In the genomic region with DNA sequence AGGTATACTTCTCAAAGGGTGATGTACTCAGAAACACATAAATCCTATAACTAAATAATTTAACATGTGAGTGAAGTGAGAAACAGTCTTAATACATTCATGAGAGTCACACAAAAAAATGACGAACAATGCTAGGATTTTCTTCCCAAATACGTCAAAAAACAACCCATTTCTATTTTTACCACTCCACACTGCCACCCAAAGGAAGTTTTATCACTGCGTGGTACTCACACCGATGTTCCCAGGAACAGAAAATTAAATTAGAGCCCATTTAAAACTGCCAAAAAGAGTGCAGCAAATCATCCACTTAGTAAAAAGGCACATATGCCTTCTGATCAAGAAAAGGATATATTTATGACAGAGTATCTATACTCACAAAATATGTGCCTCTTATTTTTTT, we compare ENCODE assay signal across 16 cellular contexts.
DNase-seq lines count a peak whose midpoint lies in the region; ATAC-seq and TF ChIP-seq lines count a peak whose summit lies in the region.
"Had no signal": no experiment of that assay in that cellular context is flagged by ENCODE, and none has a peak within 500 bp of the region (broad histone marks: within the 10 kb centered on the region; RNA-seq: fewer than 3 reads in every experiment).

No MANE protein-coding gene starts in this region.

- H3K27ac ChIP-seq in GM23338 (ENCODE audit: low read depth) (no peak overlapping the region), OCI-LY3 (ENCODE audit: low read length) (no peak overlapping the region)

- H3K9me3 Mint-ChIP-seq in GM23338, result peaks cover under 1% of the 10 kb centered on the region; the same call in 1 of the 3 replicates

- peak; percentile 59 to 61 for TF ChIP-seq CTCF in GM23338 (conservative IDR thresholded peaks at IDR 0.05; ENCODE audit: low read depth in 2 of 2)
- TF ChIP-seq CTCF in OCI-LY3 (IDR thresholded peaks at IDR 0.05; ENCODE audit: low read depth, low read length), result peak; percentile 51
- peak; percentile 28 for TF ChIP-seq CTCF in choroid plexus epithelial cell (conservative IDR thresholded peaks at IDR 0.05; ENCODE audit: low read depth, low read length)
- TF ChIP-seq CTCF in GM10248 (IDR thresholded peaks at IDR 0.05; ENCODE audit: control extremely low read depth, extremely low read depth, low read depth, missing control alignments), result no peak

- H4K20me1 ChIP-seq in GM23338 (replicated peaks; ENCODE audit: insufficient read depth) (no peaks in the 10 kb centered on the region), OCI-LY3 (ENCODE audit: insufficient read depth, low read length) (no peaks in the 10 kb centered on the region)

- no peaks in the 10 kb centered on the region for H3F3A ChIP-seq in GM23338 (replicated peaks; ENCODE audit: low read depth)

- H3K36me3 Mint-ChIP-seq in GM23338 (ENCODE audit: low read depth), result peaks cover under 1% of the 10 kb centered on the region; the same call in 2 of the 3 replicates
- H3K36me3 Mint-ChIP-seq: brain had no signal

- H3K4me1 Mint-ChIP-seq in GM23338, result peaks cover 11% of the 10 kb centered on the region
- H3K4me1 Mint-ChIP-seq: B cell had no signal

- no peaks in the 10 kb centered on the region for H3K27me3 ChIP-seq in GM23338 (ENCODE audit: insufficient read depth)
- no peaks in the 10 kb centered on the region for H3K27me3 ChIP-seq in OCI-LY3 (ENCODE audit: low read depth, low read length)

- CTCF ChIA-PET in GM10248 (lab: Yijun Ruan, JAX), result interaction anchor here (1.2 kb wide), 1 partner anchor 19 kb away, joined by 7 read pairs; no protein-coding TSS in a partner anchor

- H3K4me1 ChIP-seq in GM23338 (ENCODE audit: insufficient read depth) (peaks cover 20% of the 10 kb centered on the region), OCI-LY3 (ENCODE audit: low read length) (no peaks in the 10 kb centered on the region)

- POLR2A ChIA-PET in GM10248 (lab: Yijun Ruan, JAX), result no interaction called here

- H3K4me2 ChIP-seq in GM23338 (no peak overlapping the region), OCI-LY3 (ENCODE audit: low read length) (no peak overlapping the region)

- no peaks in the 10 kb centered on the region for H3K9me3 ChIP-seq in OCI-LY3 (ENCODE audit: insufficient read depth, low read length)

- no peak overlapping the region for H3K27ac Mint-ChIP-seq in GM23338
- H3K27ac Mint-ChIP-seq: B cell, brain had no signal

- H3K9ac ChIP-seq in OCI-LY3 (ENCODE audit: low read length), result no peak overlapping the region

- peaks cover 2% of the 10 kb centered on the region for H3K27me3 Mint-ChIP-seq in GM23338 (ENCODE audit: insufficient read depth, low read depth, poor library complexity)
- H3K27me3 Mint-ChIP-seq: B cell, brain had no signal

- DNase-seq in GM23338 (ENCODE audit: low spot score) (peak; percentile 25), choroid plexus epithelial cell (ENCODE audit: low read depth) (peak; percentile 6), pons (ENCODE audit: low spot score) (peak; percentile 9), GM10248 (ENCODE audit: extremely low spot score) (no peak)
- no peak for DNase-seq in stimulated activated CD8-positive, alpha-beta memory T cell treated with anti-CD3 and anti-CD28 coated beads, Interleukin-4, amount 100 ng/mL, for 48 hours
- DNase-seq: activated CD4-positive, alpha-beta T cell treated with anti-CD3 and anti-CD28 coated beads for 4 hours; activated CD8-positive, alpha-beta memory T cell treated with anti-CD3 and anti-CD28 coated beads, Interleukin-2, amount 50 U/mL, for 4 hours; activated naive CD4-positive, alpha-beta T cell treated with Interleukin-2 at 50 U/mL for 16 hours; hippocampal formation; left colon; SHP77 treated with DMSO at 0.1 percent for 48 hours had no signal

- peak; percentile 58 for ATAC-seq in GM23338
- ATAC-seq in HG02970 (IDR thresholded peaks at IDR 0.05; ENCODE audit: low FRiP score, unreplicated experiment), result no peak
- ATAC-seq in HG03025 (IDR thresholded peaks at IDR 0.05; ENCODE audit: low FRiP score, unreplicated experiment), result no peak
- ATAC-seq: left colon had no signal

- no peaks in the 10 kb centered on the region for H3K9me2 ChIP-seq in GM23338 (ENCODE audit: insufficient read depth)

- H2AFZ ChIP-seq in GM23338 (peak overlapping the region; percentile 89; the same call in 1 of the 2 replicates), OCI-LY3 (ENCODE audit: low read depth, low read length) (no peak overlapping the region)

- H3K79me2 ChIP-seq in GM23338 (replicated peaks; ENCODE audit: insufficient read depth) (no peaks in the 10 kb centered on the region), OCI-LY3 (ENCODE audit: low read length) (no peaks in the 10 kb centered on the region)

- H3K36me3 ChIP-seq in GM23338 (ENCODE audit: insufficient read depth) (no peaks in the 10 kb centered on the region), OCI-LY3 (replicated peaks; ENCODE audit: low read depth, low read length) (no peaks in the 10 kb centered on the region)

- H3K4me3 Mint-ChIP-seq in GM23338, result no peak overlapping the region
- H3K4me3 Mint-ChIP-seq: B cell, brain had no signal

- no peak overlapping the region for H3K4me3 ChIP-seq in GM23338
- H3K4me3 ChIP-seq in OCI-LY3 (ENCODE audit: low read length), result no peak overlapping the region
- no peak overlapping the region for H3K4me3 ChIP-seq in choroid plexus epithelial cell (ENCODE audit: low read depth, low read length)

TF ChIP-seq in GM23338, 12 proteins besides CTCF, POLR2A, EP300 and RAD21 (continues in another document):
- TF ChIP-seq CREB1 (CRISPR knock-in tag; IDR thresholded peaks at IDR 0.05; ENCODE audit: low read depth) (no peak), JUNB (IDR thresholded peaks at IDR 0.05; ENCODE audit: unreplicated experiment) (no peak), POLR2AphosphoS5 (IDR thresholded peaks at IDR 0.05; ENCODE audit: low read depth) (no peak), EZH2 (IDR thresholded peaks at IDR 0.05; ENCODE audit: low read depth, unreplicated experiment) (no peak)
- TF ChIP-seq, protein P1, sequence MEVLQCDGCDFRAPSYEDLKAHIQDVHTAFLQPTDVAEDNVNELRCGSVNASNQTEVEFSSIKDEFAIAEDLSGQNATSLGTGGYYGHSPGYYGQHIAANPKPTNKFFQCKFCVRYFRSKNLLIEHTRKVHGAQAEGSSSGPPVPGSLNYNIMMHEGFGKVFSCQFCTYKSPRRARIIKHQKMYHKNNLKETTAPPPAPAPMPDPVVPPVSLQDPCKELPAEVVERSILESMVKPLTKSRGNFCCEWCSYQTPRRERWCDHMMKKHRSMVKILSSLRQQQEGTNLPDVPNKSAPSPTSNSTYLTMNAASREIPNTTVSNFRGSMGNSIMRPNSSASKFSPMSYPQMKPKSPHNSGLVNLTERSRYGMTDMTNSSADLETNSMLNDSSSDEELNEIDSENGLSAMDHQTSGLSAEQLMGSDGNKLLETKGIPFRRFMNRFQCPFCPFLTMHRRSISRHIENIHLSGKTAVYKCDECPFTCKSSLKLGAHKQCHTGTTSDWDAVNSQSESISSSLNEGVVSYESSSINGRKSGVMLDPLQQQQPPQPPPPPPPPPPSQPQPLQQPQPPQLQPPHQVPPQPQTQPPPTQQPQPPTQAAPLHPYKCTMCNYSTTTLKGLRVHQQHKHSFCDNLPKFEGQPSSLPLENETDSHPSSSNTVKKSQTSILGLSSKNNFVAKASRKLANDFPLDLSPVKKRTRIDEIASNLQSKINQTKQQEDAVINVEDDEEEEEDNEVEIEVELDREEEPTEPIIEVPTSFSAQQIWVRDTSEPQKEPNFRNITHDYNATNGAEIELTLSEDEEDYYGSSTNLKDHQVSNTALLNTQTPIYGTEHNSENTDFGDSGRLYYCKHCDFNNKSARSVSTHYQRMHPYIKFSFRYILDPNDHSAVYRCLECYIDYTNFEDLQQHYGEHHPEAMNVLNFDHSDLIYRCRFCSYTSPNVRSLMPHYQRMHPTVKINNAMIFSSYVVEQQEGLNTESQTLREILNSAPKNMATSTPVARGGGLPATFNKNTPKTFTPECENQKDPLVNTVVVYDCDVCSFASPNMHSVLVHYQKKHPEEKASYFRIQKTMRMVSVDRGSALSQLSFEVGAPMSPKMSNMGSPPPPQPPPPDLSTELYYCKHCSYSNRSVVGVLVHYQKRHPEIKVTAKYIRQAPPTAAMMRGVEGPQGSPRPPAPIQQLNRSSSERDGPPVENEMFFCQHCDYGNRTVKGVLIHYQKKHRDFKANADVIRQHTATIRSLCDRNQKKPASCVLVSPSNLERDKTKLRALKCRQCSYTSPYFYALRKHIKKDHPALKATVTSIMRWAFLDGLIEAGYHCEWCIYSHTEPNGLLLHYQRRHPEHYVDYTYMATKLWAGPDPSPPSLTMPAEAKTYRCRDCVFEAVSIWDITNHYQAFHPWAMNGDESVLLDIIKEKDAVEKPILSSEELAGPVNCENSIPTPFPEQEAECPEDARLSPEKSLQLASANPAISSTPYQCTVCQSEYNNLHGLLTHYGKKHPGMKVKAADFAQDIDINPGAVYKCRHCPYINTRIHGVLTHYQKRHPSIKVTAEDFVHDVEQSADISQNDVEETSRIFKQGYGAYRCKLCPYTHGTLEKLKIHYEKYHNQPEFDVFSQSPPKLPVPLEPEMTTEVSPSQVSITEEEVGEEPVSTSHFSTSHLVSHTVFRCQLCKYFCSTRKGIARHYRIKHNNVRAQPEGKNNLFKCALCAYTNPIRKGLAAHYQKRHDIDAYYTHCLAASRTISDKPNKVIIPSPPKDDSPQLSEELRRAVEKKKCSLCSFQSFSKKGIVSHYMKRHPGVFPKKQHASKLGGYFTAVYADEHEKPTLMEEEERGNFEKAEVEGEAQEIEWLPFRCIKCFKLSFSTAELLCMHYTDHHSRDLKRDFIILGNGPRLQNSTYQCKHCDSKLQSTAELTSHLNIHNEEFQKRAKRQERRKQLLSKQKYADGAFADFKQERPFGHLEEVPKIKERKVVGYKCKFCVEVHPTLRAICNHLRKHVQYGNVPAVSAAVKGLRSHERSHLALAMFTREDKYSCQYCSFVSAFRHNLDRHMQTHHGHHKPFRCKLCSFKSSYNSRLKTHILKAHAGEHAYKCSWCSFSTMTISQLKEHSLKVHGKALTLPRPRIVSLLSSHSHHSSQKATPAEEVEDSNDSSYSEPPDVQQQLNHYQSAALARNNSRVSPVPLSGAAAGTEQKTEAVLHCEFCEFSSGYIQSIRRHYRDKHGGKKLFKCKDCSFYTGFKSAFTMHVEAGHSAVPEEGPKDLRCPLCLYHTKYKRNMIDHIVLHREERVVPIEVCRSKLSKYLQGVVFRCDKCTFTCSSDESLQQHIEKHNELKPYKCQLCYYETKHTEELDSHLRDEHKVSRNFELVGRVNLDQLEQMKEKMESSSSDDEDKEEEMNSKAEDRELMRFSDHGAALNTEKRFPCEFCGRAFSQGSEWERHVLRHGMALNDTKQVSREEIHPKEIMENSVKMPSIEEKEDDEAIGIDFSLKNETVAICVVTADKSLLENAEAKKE (CRISPR knock-in tag; IDR thresholded peaks at IDR 0.05), result no peak
- TF ChIP-seq, protein P2, sequence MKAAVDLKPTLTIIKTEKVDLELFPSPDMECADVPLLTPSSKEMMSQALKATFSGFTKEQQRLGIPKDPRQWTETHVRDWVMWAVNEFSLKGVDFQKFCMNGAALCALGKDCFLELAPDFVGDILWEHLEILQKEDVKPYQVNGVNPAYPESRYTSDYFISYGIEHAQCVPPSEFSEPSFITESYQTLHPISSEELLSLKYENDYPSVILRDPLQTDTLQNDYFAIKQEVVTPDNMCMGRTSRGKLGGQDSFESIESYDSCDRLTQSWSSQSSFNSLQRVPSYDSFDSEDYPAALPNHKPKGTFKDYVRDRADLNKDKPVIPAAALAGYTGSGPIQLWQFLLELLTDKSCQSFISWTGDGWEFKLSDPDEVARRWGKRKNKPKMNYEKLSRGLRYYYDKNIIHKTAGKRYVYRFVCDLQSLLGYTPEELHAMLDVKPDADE (IDR thresholded peaks at IDR 0.05), result no peak

Comparison
In these comparisons a context has a peak if more than half of its experiments do, and no peak if none do; other contexts are left out.
1. DNase-seq: peak in GM23338 (single experiment), choroid plexus epithelial cell (single experiment) and pons (single experiment); none in stimulated activated CD8-positive, alpha-beta memory T cell treated with anti-CD3 and anti-CD28 coated beads, Interleukin-4, amount 100 ng/mL, for 48 hours (single experiment) and GM10248 (single experiment).